Comparison of ENCODE assay signal across 13 cellular contexts in genomic region chr19:10727599-10728250, GRCh38. TPM values are rescaled to one million over a fixed set of nuclear protein-coding genes. Genes with fewer than 3 reads are reported as not detected.
DNase-seq lines count a peak whose midpoint lies in the region; ATAC-seq, FAIRE-seq and TF ChIP-seq lines count a peak whose summit lies in the region.
"Had no signal": no experiment of that assay in that cellular context is flagged by ENCODE, and none has a peak within 500 bp of the region (broad histone marks: within the 10 kb centered on the region; RNA-seq: fewer than 3 reads in every experiment).

No MANE protein-coding gene starts in this region.

- no peaks in the 10 kb centered on the region for H3K27me3 Mint-ChIP-seq in CD14-positive monocyte (ENCODE audit: low read depth in 3 of 3)
- H3K27me3 Mint-ChIP-seq in GM23338 (ENCODE audit: insufficient read depth, low read depth, poor library complexity) = peaks cover 2% of the 10 kb centered on the region
- no peaks in the 10 kb centered on the region for H3K27me3 Mint-ChIP-seq in naive B cell

- peak overlapping the region; percentile 63; the same call in 1 of the 2 replicates for H3K27ac ChIP-seq in GM23338 (ENCODE audit: low read depth)
- H3K27ac ChIP-seq in K562 (ENCODE audit: extremely low read depth, low read depth, low read length) = no peak overlapping the region; the same call in 2 of the 3 replicates

- H3K4me3 ChIP-seq in GM23338 (no peak overlapping the region), K562 (no peak overlapping the region)

- POLR2A ChIA-PET in K562 (lab: Yijun Ruan, JAX) = interaction anchor here (1.3 kb wide), 1 partner anchor 9 kb away, joined by 7 read pairs; no protein-coding TSS in a partner anchor

- no peak overlapping the region for H2AFZ ChIP-seq in GM23338
- no peak overlapping the region for H2AFZ ChIP-seq in K562 (ENCODE audit: low read depth, low read length)

- H3K27ac Mint-ChIP-seq in CD14-positive monocyte (peak overlapping the region in 6 of 7 donors; percentile 9 to 80 (median 62)), GM23338 (peak overlapping the region; percentile 58; the same call in 1 of the 2 replicates), naive B cell (peak overlapping the region in 5 of 6 donors; percentile 53 to 90 (median 57))

- H4K20me1 ChIP-seq in GM23338 (replicated peaks; ENCODE audit: insufficient read depth) (peaks cover 41% of the 10 kb centered on the region), K562 (replicated peaks; ENCODE audit: control insufficient read depth, insufficient read depth, low read length) (peaks cover 39% of the 10 kb centered on the region; the same call in 1 of the 2 replicates)

- intact Hi-C loops in CD14-positive monocyte (cut with micrococcal nuclease) (no loop called here), K562 (cut with micrococcal nuclease) (no loop called here)

- in situ Hi-C loops in K562 (cut with MboI) = no loop called here

- H3K36me3 Mint-ChIP-seq in CD14-positive monocyte (peaks cover 23 to 45% of the 10 kb centered on the region in 2 donors), GM23338 (ENCODE audit: low read depth) (peaks cover 4% of the 10 kb centered on the region), naive B cell (peaks cover 4 to 7% of the 10 kb centered on the region in 2 donors)

- ATAC-seq in GM23338 = no peak
- no peak for ATAC-seq in K562
- ATAC-seq in naive B cell (ENCODE audit: low read depth in 2 of 2) = no peak
- ATAC-seq in HG03457 (IDR thresholded peaks at IDR 0.05; ENCODE audit: unreplicated experiment) = no peak

- TF ChIP-seq RAD21 in K562 (CRISPR knock-in tag; conservative IDR thresholded peaks at IDR 0.05 in 1 of 2, IDR thresholded peaks at IDR 0.05 in 1 of 2) = no peak

- H3K4me1 Mint-ChIP-seq in CD14-positive monocyte = peaks cover 59% of the 10 kb centered on the region
- H3K4me1 Mint-ChIP-seq in GM23338 = 0 out of 3 replicates have a peak, but pooled peaks cover 3% of the 10 kb centered on the region
- H3K4me1 Mint-ChIP-seq in naive B cell = peaks cover 34 to 85% (median 66%) of the 10 kb centered on the region in 3 donors

- CTCF ChIA-PET in K562 (lab: Yijun Ruan, JAX; ENCODE audit: low intra/inter-chr PET ratio) = no interaction called here

- H3K9me3 Mint-ChIP-seq in CD14-positive monocyte (no peaks in the 10 kb centered on the region), GM23338 (no peaks in the 10 kb centered on the region), naive B cell (no peaks in the 10 kb centered on the region)

- no TSS peak for BruUV-seq in K562 (replicated peaks; lab: Mats Ljungman, UMichigan)

- no peaks in the 10 kb centered on the region for H3K9me2 ChIP-seq in GM23338 (ENCODE audit: insufficient read depth)

- H3K9me3 ChIP-seq in K562 (replicated peaks; ENCODE audit: control insufficient read depth, insufficient read depth, low read depth, low read length) = no peaks in the 10 kb centered on the region

- no peak for TF ChIP-seq EP300 in K562 (IDR thresholded peaks at IDR 0.05; ENCODE audit: low read length)

- no peaks in the 10 kb centered on the region for H3F3A ChIP-seq in GM23338 (replicated peaks; ENCODE audit: low read depth)

- no peak overlapping the region for H3K4me2 ChIP-seq in GM23338
- H3K4me2 ChIP-seq in K562 (ENCODE audit: insufficient read depth, low read length) = no peak overlapping the region

- H3K27me3 ChIP-seq in GM23338 (ENCODE audit: insufficient read depth) (no peaks in the 10 kb centered on the region), K562 (ENCODE audit: control insufficient read depth in 2 of 2, insufficient read depth in 2 of 2, low read length in 2 of 2) (no peaks in the 10 kb centered on the region)

- DNase-seq in CD14-positive monocyte (ENCODE audit: low spot score) = no peak
- no peak for DNase-seq in GM23338 (ENCODE audit: low spot score)
- peak in 1 of 4 experiments; percentile 4 for DNase-seq in K562 (ENCODE audit: extremely low read depth in 1 of 4, low spot score in 3 of 4)
- no peak for DNase-seq in naive B cell
- no peak for DNase-seq in occipital lobe (lab: John Stamatoyannopoulos, UW)
- no peak for DNase-seq in NCI-H187 treated with DMSO at 0.1 percent for 48 hours (lab: John Stamatoyannopoulos, UW)
- no peak for DNase-seq in NK-92 treated with Interleukin-12 subunit alpha and Interleukin-12 subunit beta, amount 100 ng/mL, for 24 hours (lab: John Stamatoyannopoulos, UW)
- DNase-seq: activated T-cell treated with anti-CD3 and anti-CD28 coated beads, Interleukin-2, amount 50 U/mL, for 1 hour; H7; islet precursor cell; NCI-H187 had no signal

- H3K36me3 ChIP-seq in GM23338 (ENCODE audit: insufficient read depth) (no peaks in the 10 kb centered on the region), K562 (ENCODE audit: control insufficient read depth, insufficient read depth, low read length) (peaks cover 41% of the 10 kb centered on the region; the same call in 2 of the 3 replicates)

- WGBS in K562 (ENCODE audit: insufficient coverage, low coverage, missing lambda C conversion rate) = 89% methylated on average over 17 of the region's 18 CpGs

- FAIRE-seq in K562 (lab: Jason Lieb, UNC) = no peak
- FAIRE-seq: D721Med had no signal

- H3K9ac ChIP-seq in K562 (ENCODE audit: insufficient read depth in 1 of 2, low read depth in 2 of 2, low read length in 2 of 2) = peak overlapping the region in 1 of 2 experiments; percentile 50; a peak in 1 of 4 replicates

- peaks cover 2% of the 10 kb centered on the region for H3K9me1 ChIP-seq in K562 (ENCODE audit: control insufficient read depth, insufficient read depth, low read length)

- H3K4me3 Mint-ChIP-seq in CD14-positive monocyte (no peak overlapping the region), GM23338 (no peak overlapping the region), naive B cell (peak overlapping the region in 1 of 8 donors; percentile 48)

- H3K79me2 ChIP-seq in GM23338 (replicated peaks; ENCODE audit: insufficient read depth) (peaks cover 96% of the 10 kb centered on the region), K562 (ENCODE audit: control insufficient read depth, insufficient read depth, low read length) (peaks cover 96% of the 10 kb centered on the region)

- H3K4me1 ChIP-seq in GM23338 (ENCODE audit: insufficient read depth) = no peaks in the 10 kb centered on the region
- peaks cover 0 to 25% of the 10 kb centered on the region in 2 experiments; a peak in 2 of 5 replicates for H3K4me1 ChIP-seq in K562 (replicated peaks in 1 of 2; ENCODE audit: control insufficient read depth in 2 of 2, insufficient read depth in 2 of 2, low read length in 2 of 2)

- TF ChIP-seq POLR2A in K562 (conservative IDR thresholded peaks at IDR 0.05) = no peak

- no peak for TF ChIP-seq CTCF in CD14-positive monocyte (IDR thresholded peaks at IDR 0.05)
- no peak for TF ChIP-seq CTCF in GM23338 (conservative IDR thresholded peaks at IDR 0.05; ENCODE audit: low read depth in 2 of 2)
- no peak for TF ChIP-seq CTCF in K562 (IDR thresholded peaks at IDR 0.05 in 2 of 3, conservative IDR thresholded peaks at IDR 0.05 in 1 of 3; ENCODE audit: insufficient read depth in 2 of 3, low read depth in 1 of 3, low read length in 3 of 3)

RNA-seq across cellular contexts. Expression of gene DNM2, which starts 9.8 kb away (rescaled TPM):
- polyA plus RNA-seq in CD14-positive monocyte (10 to 100 TPM; 53.0 to 69.5 TPM), GM23338 (2016; fragmentation: Nextera tagmentation; extraction: Ambion mirVana) (40.0 and 40.7 TPM in 2 replicates), K562 (2011; rRNA removed) (72.6 and 122 TPM in 2 replicates), K562 (2014; fragmentation: Illumina TruSeq; extraction: Trizol) (93.5 and 112 TPM in 2 replicates), K562 (2014; fragmentation: Nextera tagmentation; extraction: Ambion mirVana) (1 to 10 TPM; 2.2 to 2.4 TPM), K562 (2014; rRNA removed) (88.8 and 104 TPM in 2 replicates), naive B cell (ENCODE audit: low read depth in 6 of 6) (100 to 1,000 TPM in 1 of 6 donors, 10 to 100 TPM in 5; 53.6 to 111 (median 63.0) TPM)
- 107 and 138 TPM in 2 replicates for total RNA-seq in GM23338 (2014; rRNA removed; shearing (Covaris generic))
- total RNA-seq in K562 (2011; cell fraction: chromatin; rRNA removed; ENCODE audit: low replicate concordance) = 612 and 1,251 TPM in 2 replicates
- 540 and 557 TPM in 2 replicates for total RNA-seq in K562 (2011; cell fraction: nucleolus; rRNA removed)
- 513 and 610 TPM in 2 replicates for total RNA-seq in K562 (2011; cell fraction: nucleoplasm; rRNA removed)
- total RNA-seq in K562 (2014; rRNA removed) (77.1 and 94.4 TPM in 2 replicates), K562 (2014; rRNA removed; fragmentation: Illumina TruSeq; extraction: Trizol) (53.2 and 53.5 TPM in 2 replicates), K562 (2015; rRNA removed; fragmentation: Illumina TruSeq; extraction: Trizol) (66.6 and 67.2 TPM in 2 replicates), K562 (2021) (153 and 161 TPM in 2 replicates), occipital lobe (34.0 TPM)
- 66.0 and 77.5 TPM in 2 replicates for polyA plus RNA-seq in K562 (2011; cell fraction: cytosol; rRNA removed)
- 343 and 372 TPM in 2 replicates for polyA plus RNA-seq in K562 (2011; cell fraction: nucleus; rRNA removed)
- 121 and 177 TPM in 2 replicates for polyA plus RNA-seq in K562 (2012)
- polyA minus RNA-seq in K562 (2011; rRNA and poly(A)+ RNA removed) = 138 and 139 TPM in 2 replicates
- polyA minus RNA-seq in K562 (2011; cell fraction: cytosol; rRNA and poly(A)+ RNA removed) = 108 and 150 TPM in 2 replicates
- 314 and 488 TPM in 2 replicates for polyA minus RNA-seq in K562 (2011; cell fraction: nucleus; rRNA and poly(A)+ RNA removed)

RNA-seq across cellular contexts. Expression of gene QTRT1, which starts 26.5 kb away (rescaled TPM):
- polyA plus RNA-seq in CD14-positive monocyte (10 to 100 TPM in 1 of 2 donors, 1 to 10 TPM in 1; 9.9 to 12.3 TPM), GM23338 (2016; fragmentation: Nextera tagmentation; extraction: Ambion mirVana) (77.4 and 83.5 TPM in 2 replicates), K562 (2011; rRNA removed) (30.5 and 46.6 TPM in 2 replicates), K562 (2014; fragmentation: Illumina TruSeq; extraction: Trizol) (19.3 and 44.0 TPM in 2 replicates), K562 (2014; fragmentation: Nextera tagmentation; extraction: Ambion mirVana) (1 to 10 TPM; 1.2 to 6.2 TPM), K562 (2014; rRNA removed) (65.5 and 77.8 TPM in 2 replicates), naive B cell (ENCODE audit: low read depth in 6 of 6) (10 to 100 TPM; 39.0 to 82.5 (median 46.2) TPM)
- 54.5 and 61.2 TPM in 2 replicates for total RNA-seq in GM23338 (2014; rRNA removed; shearing (Covaris generic))
- total RNA-seq in K562 (2011; cell fraction: chromatin; rRNA removed; ENCODE audit: low replicate concordance) = 34.3 and 114 TPM in 2 replicates
- 106 TPM in 2 replicates for total RNA-seq in K562 (2011; cell fraction: nucleolus; rRNA removed)
- 68.0 and 71.0 TPM in 2 replicates for total RNA-seq in K562 (2011; cell fraction: nucleoplasm; rRNA removed)
- total RNA-seq in K562 (2014; rRNA removed) (34.6 and 43.6 TPM in 2 replicates), K562 (2014; rRNA removed; fragmentation: Illumina TruSeq; extraction: Trizol) (7.1 and 10.4 TPM in 2 replicates), K562 (2015; rRNA removed; fragmentation: Illumina TruSeq; extraction: Trizol) (32.8 and 33.7 TPM in 2 replicates), K562 (2021) (63.5 and 63.6 TPM in 2 replicates), occipital lobe (32.1 TPM)
- polyA plus RNA-seq in K562 (2011; cell fraction: cytosol; rRNA removed) = 37.2 and 62.5 TPM in 2 replicates
- polyA plus RNA-seq in K562 (2011; cell fraction: nucleus; rRNA removed) = 188 and 308 TPM in 2 replicates
- polyA plus RNA-seq in K562 (2012) = 29.4 and 72.1 TPM in 2 replicates
- polyA minus RNA-seq in K562 (2011; rRNA and poly(A)+ RNA removed) = 6.0 and 7.7 TPM in 2 replicates
- 15.5 and 16.8 TPM in 2 replicates for polyA minus RNA-seq in K562 (2011; cell fraction: cytosol; rRNA and poly(A)+ RNA removed)
- polyA minus RNA-seq in K562 (2011; cell fraction: nucleus; rRNA and poly(A)+ RNA removed) = 19.0 and 26.1 TPM in 2 replicates
